ENCODE assay signal across 7 cellular contexts in the genomic region with DNA sequence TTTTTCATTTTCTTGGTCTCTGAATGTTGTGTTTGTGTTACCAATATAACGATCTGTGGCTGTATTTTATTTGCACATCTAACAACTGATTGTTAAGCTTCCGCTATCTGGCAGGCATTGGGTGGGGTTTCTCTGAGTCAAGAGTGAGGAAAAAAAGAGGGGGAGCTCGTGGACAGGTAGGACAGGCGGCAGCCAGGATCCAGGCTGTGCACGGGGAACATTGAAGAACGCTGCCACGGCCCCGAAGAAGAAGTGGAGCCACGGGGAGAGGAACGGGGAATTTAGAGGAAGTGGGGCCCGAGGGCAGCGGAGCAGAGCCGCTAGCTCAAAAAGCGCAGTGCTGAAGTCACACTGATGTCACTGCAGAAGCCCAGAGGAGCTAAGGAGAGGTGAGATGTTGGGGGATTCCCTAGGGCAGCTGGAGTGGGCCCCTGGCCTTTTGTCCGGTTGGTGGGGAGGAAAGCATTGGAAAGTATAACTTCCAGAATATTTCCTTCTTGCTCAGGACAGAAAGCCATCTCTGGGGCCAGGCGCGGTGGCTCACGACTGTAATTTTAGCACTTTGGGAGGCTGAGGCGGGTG. TPM values are rescaled to one million over a fixed set of nuclear protein-coding genes. Genes with fewer than 3 reads are reported as not detected.
DNase-seq lines count a peak whose midpoint lies in the region; ATAC-seq and TF ChIP-seq lines count a peak whose summit lies in the region.

No MANE protein-coding gene starts in this region.

- peaks cover 18% of the 10 kb centered on the region for H3K4me1 Mint-ChIP-seq in activated naive CD4-positive, alpha-beta T cell treated with anti-CD3 and anti-CD28 coated beads, Interleukin-2, amount 10 ng/mL, durations not matched to agents 7 days and 5 days

- intact Hi-C loops in PC-3 (cut with micrococcal nuclease) = loop anchor here (1.0 to 5.0 kb wide), 2 partner anchors 160 to 205 kb away; no protein-coding TSS in a partner anchor

- H3K36me3 Mint-ChIP-seq in activated naive CD4-positive, alpha-beta T cell treated with anti-CD3 and anti-CD28 coated beads, Interleukin-2, amount 10 ng/mL, durations not matched to agents 7 days and 5 days = no peaks in the 10 kb centered on the region

- H4K20me1 ChIP-seq in PC-3 (ENCODE audit: low read length) (no peaks in the 10 kb centered on the region), hepatocyte (ENCODE audit: insufficient read depth, poor library complexity, severe bottlenecking) (no peaks in the 10 kb centered on the region)

- peak overlapping the region; percentile 69 for H3K4me3 ChIP-seq in PC-3 (ENCODE audit: low read length)
- peak overlapping the region; percentile 0 for H3K4me3 ChIP-seq in hepatocyte

- TF ChIP-seq CTCF in PC-3 (conservative IDR thresholded peaks at IDR 0.05; ENCODE audit: low read depth, low read length) (no peak), hepatocyte (IDR thresholded peaks at IDR 0.05; ENCODE audit: poor library complexity) (no peak)

- no peaks in the 10 kb centered on the region for H3F3A ChIP-seq in PC-3 (ENCODE audit: low read length, unreplicated experiment)

- no TSS peak for BruUV-seq in PC-3 (replicated peaks; lab: Mats Ljungman, UMichigan)

- H3K9ac ChIP-seq in PC-3 (ENCODE audit: low read length) = peak overlapping the region; percentile 38

- POLR2A ChIA-PET in PC-3 (lab: Charles Lee; ENCODE audit: unreplicated experiment) = interaction anchor here (0.9 kb wide), 1 partner anchor 9 kb away, joined by 5 read pairs; no protein-coding TSS in a partner anchor

- DNase-seq in PC-3 (peak; percentile 23), hepatocyte (ENCODE audit: low spot score) (no peak), NCI-H2107 treated with DMSO at 0.1 percent for 48 hours (lab: John Stamatoyannopoulos, UW; ENCODE audit: unreplicated experiment) (no peak)
- DNase-seq in activated naive CD4-positive, alpha-beta T cell treated with anti-CD3 and anti-CD28 coated beads, Interleukin-2, amount 10 ng/mL, durations not matched to agents 7 days and 5 days = peak; percentile 68
- DNase-seq in stimulated activated CD4-positive, alpha-beta T cell treated with anti-CD3 and anti-CD28 coated beads, Interleukin-4, amount 100 ng/mL, for 4 hours = peak; percentile 39 to 54

- ATAC-seq in GM18873 (IDR thresholded peaks at IDR 0.05; ENCODE audit: low FRiP score, unreplicated experiment) (peak; percentile 54), HG02970 (IDR thresholded peaks at IDR 0.05; ENCODE audit: low FRiP score, unreplicated experiment) (peak; percentile 57), PC-3 (peak; percentile 25)

- H2AFZ ChIP-seq in PC-3 (ENCODE audit: low read length) (peak overlapping the region; percentile 94), hepatocyte (peak overlapping the region; percentile 19)

- H3K36me3 ChIP-seq in PC-3 (ENCODE audit: low read depth, low read length) (no peaks in the 10 kb centered on the region), hepatocyte (replicated peaks; ENCODE audit: insufficient read depth, low read depth) (no peaks in the 10 kb centered on the region)

- H3K9me2 ChIP-seq in PC-3 (replicated peaks; ENCODE audit: low read length) = no peaks in the 10 kb centered on the region
- no peaks in the 10 kb centered on the region for H3K9me2 ChIP-seq in hepatocyte (replicated peaks; ENCODE audit: insufficient read depth)

- H3K27me3 ChIP-seq in PC-3 (ENCODE audit: low read length) (no peaks in the 10 kb centered on the region), hepatocyte (no peaks in the 10 kb centered on the region)

- H3K4me2 ChIP-seq in PC-3 (ENCODE audit: low read length) (peak overlapping the region; percentile 91), hepatocyte (peak overlapping the region; percentile 66)

- H3K4me3 Mint-ChIP-seq in activated naive CD4-positive, alpha-beta T cell treated with anti-CD3 and anti-CD28 coated beads, Interleukin-2, amount 10 ng/mL, durations not matched to agents 7 days and 5 days = peak overlapping the region; percentile 75

- WGBS in hepatocyte (ENCODE audit: low lambda C conversion rate, missing lambda C conversion rate) = 84% methylated on average over 18 of the region's 19 CpGs

- H3K27me3 Mint-ChIP-seq in activated naive CD4-positive, alpha-beta T cell treated with anti-CD3 and anti-CD28 coated beads, Interleukin-2, amount 10 ng/mL, durations not matched to agents 7 days and 5 days = peaks cover 15% of the 10 kb centered on the region

- no peak overlapping the region for H3K27ac ChIP-seq in PC-3 (ENCODE audit: low read length)
- peak overlapping the region; percentile 66 for H3K27ac ChIP-seq in hepatocyte

- no peaks in the 10 kb centered on the region for H3K79me2 ChIP-seq in PC-3 (ENCODE audit: low read length)
- no peaks in the 10 kb centered on the region for H3K79me2 ChIP-seq in hepatocyte

- H3K9me3 ChIP-seq in PC-3 (ENCODE audit: low read length) = no peaks in the 10 kb centered on the region
- no peaks in the 10 kb centered on the region for H3K9me3 ChIP-seq in hepatocyte (ENCODE audit: low read depth)

- H3K9me3 Mint-ChIP-seq in activated naive CD4-positive, alpha-beta T cell treated with anti-CD3 and anti-CD28 coated beads, Interleukin-2, amount 10 ng/mL, durations not matched to agents 7 days and 5 days = no peaks in the 10 kb centered on the region

- H3K4me1 ChIP-seq in PC-3 (ENCODE audit: insufficient read depth, low read length) (peaks cover 22% of the 10 kb centered on the region), hepatocyte (ENCODE audit: insufficient read depth) (no peaks in the 10 kb centered on the region)

- peak overlapping the region; percentile 85 for H3K27ac Mint-ChIP-seq in activated naive CD4-positive, alpha-beta T cell treated with anti-CD3 and anti-CD28 coated beads, Interleukin-2, amount 10 ng/mL, durations not matched to agents 7 days and 5 days

- CTCF ChIA-PET in PC-3 (lab: Charles Lee) = interaction anchor here (0.5 to 1.4 kb wide), 14 partner anchors 14 to 338 kb away, joined by 3 to 20 read pairs (median 4); no protein-coding TSS in a partner anchor
- CTCF ChIA-PET in activated naive CD4-positive, alpha-beta T cell treated with anti-CD3 and anti-CD28 coated beads, Interleukin-2, amount 10 ng/mL, durations not matched to agents 7 days and 5 days (lab: Charles Lee) = interaction anchor here (0.6 to 3.0 kb wide), 37 partner anchors 9 to 338 kb away, joined by 3 to 40 read pairs (median 4); no protein-coding TSS in a partner anchor

RNA-seq across cellular contexts. Expression of a gene that starts 20.9 kb away (rescaled TPM):
- total RNA-seq in PC-3 (2014; rRNA removed) (12.2 and 20.6 TPM in 2 replicates), hepatocyte (43.8 and 49.5 TPM in 2 replicates)
- polyA plus RNA-seq in hepatocyte = 27.9 and 28.3 TPM in 2 replicates

Comparison
In these comparisons a context has a peak if more than half of its experiments do, and no peak if none do; other contexts are left out.
1. DNase-seq: peak in PC-3 (single experiment), activated naive CD4-positive, alpha-beta T cell treated with anti-CD3 and anti-CD28 coated beads, Interleukin-2, amount 10 ng/mL, durations not matched to agents 7 days and 5 days (single experiment) and stimulated activated CD4-positive, alpha-beta T cell treated with anti-CD3 and anti-CD28 coated beads, Interleukin-4, amount 100 ng/mL, for 4 hours (2 of 2); none in hepatocyte (single experiment) and NCI-H2107 treated with DMSO at 0.1 percent for 48 hours (single experiment).
2. Peak in every context shown above with its lines, with median percentiles within 50 percentile points of each other: ATAC-seq.